19 cellular contexts compared by ENCODE assay signal in the genomic region with DNA sequence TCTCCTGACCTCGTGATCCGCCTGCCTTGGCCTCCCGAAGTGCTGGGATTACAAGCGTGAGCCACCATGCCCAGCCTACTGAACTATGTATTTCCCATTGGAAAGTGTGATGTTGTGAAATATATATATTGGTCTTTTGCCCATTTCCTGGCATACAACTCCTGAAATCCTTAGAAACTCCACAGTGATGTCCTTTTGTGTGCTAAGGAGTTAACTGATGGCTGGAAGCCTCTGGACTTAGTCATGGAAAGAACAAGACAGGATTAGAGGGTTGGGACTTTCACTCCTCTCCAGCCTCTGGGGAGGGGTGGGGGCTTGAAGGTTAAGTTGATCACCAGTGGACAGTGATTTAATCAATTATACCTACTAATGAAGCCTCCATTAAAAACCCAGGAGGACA. TPM values are rescaled to one million over a fixed set of nuclear protein-coding genes. Genes with fewer than 3 reads are reported as not detected.
A peak's percentile ranks its signal among the peaks of the same experiment; 100 is the strongest.
DNase-seq lines count a peak whose midpoint lies in the region; ATAC-seq and TF ChIP-seq lines count a peak whose summit lies in the region.
"Had no signal": no experiment of that assay in that cellular context is flagged by ENCODE, and none has a peak within 500 bp of the region (broad histone marks: within the 10 kb centered on the region; RNA-seq: fewer than 3 reads in every experiment).

No MANE protein-coding gene starts in this region.

- H3K36me3 ChIP-seq in sigmoid colon, result no peaks in the 10 kb centered on the region
- H3K36me3 ChIP-seq: uterus had no signal

- H3K9me3 ChIP-seq in sigmoid colon, result no peaks in the 10 kb centered on the region
- H3K9me3 ChIP-seq: psoas muscle, uterus had no signal

- TF ChIP-seq EP300 in sigmoid colon (IDR thresholded peaks at IDR 0.05), result no peak

- H3K4me3 ChIP-seq in sigmoid colon, result no peak overlapping the region
- H3K4me3 ChIP-seq: PC-9, psoas muscle, uterus had no signal

- H3K27ac ChIP-seq in RWPE1 (peak overlapping the region; percentile 50), epithelial cell of prostate (peak overlapping the region; percentile 19), sigmoid colon (no peak overlapping the region)
- H3K27ac ChIP-seq: KMS-11, PC-9, psoas muscle, uterus had no signal

- intact Hi-C loops in sigmoid colon (cut with DNase I), result no loop called here

- 66 to 84% methylated on average over 4 of the region's 4 CpGs for WGBS in sigmoid colon, 2 donors

- TF ChIP-seq POLR2A in sigmoid colon (IDR thresholded peaks at IDR 0.05), result no peak

- peaks cover 0 to 88% (median 74%) of the 10 kb centered on the region in 4 donors for H3K4me1 ChIP-seq in sigmoid colon

- ATAC-seq in GM18520 (IDR thresholded peaks at IDR 0.05; ENCODE audit: unreplicated experiment), result no peak
- ATAC-seq: psoas muscle had no signal

- DNase-seq in EH (ENCODE audit: low read depth) (peak; percentile 65), RWPE1 (ENCODE audit: low spot score) (no peak), epithelial cell of prostate (ENCODE audit: low read depth, low spot score) (no peak), sigmoid colon (peak; percentile 35), DMS53 treated with DMSO at 0.1 percent for 48 hours (lab: John Stamatoyannopoulos, UW; ENCODE audit: unreplicated experiment) (no peak), NCI-H1105 treated with DMSO at 0.1 percent for 48 hours (lab: John Stamatoyannopoulos, UW) (no peak)
- DNase-seq: activated CD4-positive, alpha-beta T cell treated with anti-CD3 and anti-CD28 coated beads for 4 hours; effector memory CD4-positive, alpha-beta T cell; GF-D8; H9; left cardiac atrium; NCI-H1694 treated with DMSO at 0.1 percent for 48 hours; PC-9; psoas muscle; stimulated activated CD4-positive, alpha-beta T cell treated with anti-CD3 and anti-CD28 coated beads, Interleukin-1b, Interleukin-23, amount 100 ng/mL, for 48 hours; stimulated activated CD8-positive, alpha-beta memory T cell treated with anti-CD3 and anti-CD28 coated beads, Interleukin-4, amount 100 ng/mL, for 48 hours; uterus had no signal

- no peak for TF ChIP-seq CTCF in RWPE1 (conservative IDR thresholded peaks at IDR 0.05; ENCODE audit: low read depth)
- TF ChIP-seq CTCF in sigmoid colon (IDR thresholded peaks at IDR 0.05), result no peak

- CTCF ChIA-PET in RWPE1 (lab: Yijun Ruan, JAX), result no interaction called here

- H3K27me3 ChIP-seq in sigmoid colon, result no peaks in the 10 kb centered on the region
- H3K27me3 ChIP-seq: uterus had no signal

- POLR2A ChIA-PET in RWPE1 (lab: Yijun Ruan, JAX; ENCODE audit: low non-redundant PET), result no interaction called here

RNA-seq across cellular contexts. Expression of gene PANK2, which starts 7.1 kb away (rescaled TPM):
- total RNA-seq in sigmoid colon, result 10 to 100 TPM; 35.1 to 43.2 (median 39.0) TPM
- polyA plus RNA-seq in sigmoid colon, result 10 to 100 TPM; 16.2 to 26.1 (median 20.3) TPM

RNA-seq across cellular contexts. Expression of gene MAVS, which starts 49.7 kb away (rescaled TPM):
- 10 to 100 TPM; 15.7 to 29.4 (median 19.7) TPM for total RNA-seq in sigmoid colon
- 10 to 100 TPM in 2 of 3 donors, 1 to 10 TPM in 1; 9.6 to 55.2 (median 18.0) TPM for polyA plus RNA-seq in sigmoid colon

Comparison
In these comparisons a context has a peak if more than half of its experiments do, and no peak if none do; other contexts are left out.
1. DNase-seq: peak in EH (single experiment) and sigmoid colon (single experiment); none in RWPE1 (single experiment), epithelial cell of prostate (single experiment), DMS53 treated with DMSO at 0.1 percent for 48 hours (single experiment) and NCI-H1105 treated with DMSO at 0.1 percent for 48 hours (single experiment).
2. H3K27ac ChIP-seq: peak in RWPE1 (single experiment) and epithelial cell of prostate (single experiment); none in sigmoid colon (0 of 4).